In genomic region chr6:56755040-56755439, GRCh38 we compare ENCODE assay signal across 15 cellular contexts.
"Had no signal": no experiment of that assay in that cellular context is flagged by ENCODE, and none has a peak within 500 bp of the region (broad histone marks: within the 10 kb centered on the region; RNA-seq: fewer than 3 reads in every experiment).

No MANE protein-coding gene starts in this region.

- H3K9me3 ChIP-seq: esophagus muscularis mucosa, spleen, testis, upper lobe of left lung had no signal

- H3K36me3 ChIP-seq: esophagus muscularis mucosa, spleen, upper lobe of left lung had no signal

- H3K27ac Mint-ChIP-seq: activated CD8-positive, alpha-beta T cell treated with anti-CD3 and anti-CD28 coated beads, Interleukin-2, amount 10 ng/mL, durations not matched to agents 7 days and 5 days; activated naive CD8-positive, alpha-beta T cell treated with anti-CD3 and anti-CD28 coated beads for 36 hours; activated T-helper 1 cell treated with anti-CD3 and anti-CD28 coated beads, Interleukin-12 subunit alpha, Interleukin-12 subunit beta, Interleukin-2, Interleukin-4 antibody, amounts not matched to agents 30 ng/mL and 10 ng/mL and 1 ng/mL, durations not matched to agents 14 hours and 24 hours and 36 hours; progenitor cell of endocrine pancreas; stimulated activated naive CD8-positive, alpha-beta T cell treated with anti-CD3 and anti-CD28 coated beads, Interleukin-15, Interleukin-2, amounts not matched to agents 100 ng/mL and 50 ng/mL, for 24 hours had no signal

- H3K4me1 Mint-ChIP-seq: nephron progenitor cell had no signal

- H3K36me3 Mint-ChIP-seq: activated naive CD8-positive, alpha-beta T cell treated with anti-CD3 and anti-CD28 coated beads for 36 hours had no signal

- H3K27me3 Mint-ChIP-seq: progenitor cell of endocrine pancreas had no signal

- H3K27ac ChIP-seq: spleen, testis, upper lobe of left lung had no signal

- FAIRE-seq: bronchial epithelial cell had no signal

- H3K9me3 Mint-ChIP-seq: activated naive CD8-positive, alpha-beta T cell treated with anti-CD3 and anti-CD28 coated beads for 36 hours; activated T-helper 1 cell treated with anti-CD3 and anti-CD28 coated beads, Interleukin-12 subunit alpha, Interleukin-12 subunit beta, Interleukin-2, Interleukin-4 antibody, amounts not matched to agents 30 ng/mL and 10 ng/mL and 1 ng/mL, durations not matched to agents 14 hours and 24 hours and 36 hours; nephron progenitor cell; stimulated activated naive CD8-positive, alpha-beta T cell treated with anti-CD3 and anti-CD28 coated beads, Interleukin-15, Interleukin-2, amounts not matched to agents 100 ng/mL and 50 ng/mL, for 24 hours had no signal

- H3K27me3 ChIP-seq: esophagus muscularis mucosa, spleen, testis, upper lobe of left lung had no signal

- H3K4me3 Mint-ChIP-seq: activated CD8-positive, alpha-beta T cell treated with anti-CD3 and anti-CD28 coated beads, Interleukin-2, amount 10 ng/mL, durations not matched to agents 7 days and 5 days; activated naive CD8-positive, alpha-beta T cell treated with anti-CD3 and anti-CD28 coated beads for 36 hours; activated T-helper 1 cell treated with anti-CD3 and anti-CD28 coated beads, Interleukin-12 subunit alpha, Interleukin-12 subunit beta, Interleukin-2, Interleukin-4 antibody, amounts not matched to agents 30 ng/mL and 10 ng/mL and 1 ng/mL, durations not matched to agents 14 hours and 24 hours and 36 hours; nephron progenitor cell; stimulated activated naive CD8-positive, alpha-beta T cell treated with anti-CD3 and anti-CD28 coated beads, Interleukin-15, Interleukin-2, amounts not matched to agents 100 ng/mL and 50 ng/mL, for 24 hours had no signal

- H3K4me1 ChIP-seq: testis had no signal

- H3K4me3 ChIP-seq: esophagus muscularis mucosa, spleen, testis, upper lobe of left lung had no signal

- ATAC-seq: activated CD8-positive, alpha-beta T cell treated with anti-CD3 and anti-CD28 coated beads, Interleukin-2, amount 10 ng/mL, durations not matched to agents 7 days and 5 days; sciatic nerve had no signal

- DNase-seq: activated CD4-positive, alpha-beta T cell treated with anti-CD3 and anti-CD28 coated beads for 4 hours; activated CD8-positive, alpha-beta T cell treated with anti-CD3 and anti-CD28 coated beads, Interleukin-2, amount 10 ng/mL, durations not matched to agents 7 days and 5 days; activated naive CD8-positive, alpha-beta T cell treated with anti-CD3 and anti-CD28 coated beads for 36 hours; hippocampal formation; nephron progenitor cell; occipital lobe; spleen; testis; upper lobe of left lung had no signal
